1 cellular context compared by ENCODE assay signal in genomic region chr7:158572000-158572828, GRCh38.
TF ChIP-seq lines count a peak whose summit lies in the region.

No MANE protein-coding gene starts in this region.

TF ChIP-seq in HEK293, 187 proteins besides CTCF, POLR2A, EP300 and RAD21 (continued from another document):
- TF ChIP-seq, protein P1, sequence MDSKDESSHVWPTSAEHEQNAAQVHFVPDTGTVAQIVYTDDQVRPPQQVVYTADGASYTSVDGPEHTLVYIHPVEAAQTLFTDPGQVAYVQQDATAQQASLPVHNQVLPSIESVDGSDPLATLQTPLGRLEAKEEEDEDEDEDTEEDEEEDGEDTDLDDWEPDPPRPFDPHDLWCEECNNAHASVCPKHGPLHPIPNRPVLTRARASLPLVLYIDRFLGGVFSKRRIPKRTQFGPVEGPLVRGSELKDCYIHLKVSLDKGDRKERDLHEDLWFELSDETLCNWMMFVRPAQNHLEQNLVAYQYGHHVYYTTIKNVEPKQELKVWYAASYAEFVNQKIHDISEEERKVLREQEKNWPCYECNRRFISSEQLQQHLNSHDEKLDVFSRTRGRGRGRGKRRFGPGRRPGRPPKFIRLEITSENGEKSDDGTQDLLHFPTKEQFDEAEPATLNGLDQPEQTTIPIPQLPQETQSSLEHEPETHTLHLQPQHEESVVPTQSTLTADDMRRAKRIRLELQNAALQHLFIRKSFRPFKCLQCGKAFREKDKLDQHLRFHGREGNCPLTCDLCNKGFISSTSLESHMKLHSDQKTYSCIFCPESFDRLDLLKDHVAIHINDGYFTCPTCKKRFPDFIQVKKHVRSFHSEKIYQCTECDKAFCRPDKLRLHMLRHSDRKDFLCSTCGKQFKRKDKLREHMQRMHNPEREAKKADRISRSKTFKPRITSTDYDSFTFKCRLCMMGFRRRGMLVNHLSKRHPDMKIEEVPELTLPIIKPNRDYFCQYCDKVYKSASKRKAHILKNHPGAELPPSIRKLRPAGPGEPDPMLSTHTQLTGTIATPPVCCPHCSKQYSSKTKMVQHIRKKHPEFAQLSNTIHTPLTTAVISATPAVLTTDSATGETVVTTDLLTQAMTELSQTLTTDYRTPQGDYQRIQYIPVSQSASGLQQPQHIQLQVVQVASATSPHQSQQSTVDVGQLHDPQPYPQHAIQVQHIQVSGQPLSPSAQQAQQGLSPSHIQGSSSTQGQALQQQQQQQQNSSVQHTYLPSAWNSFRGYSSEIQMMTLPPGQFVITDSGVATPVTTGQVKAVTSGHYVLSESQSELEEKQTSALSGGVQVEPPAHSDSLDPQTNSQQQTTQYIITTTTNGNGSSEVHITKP (tag by site-specific recombination; IDR thresholded peaks at IDR 0.05): no peak
- no peak for TF ChIP-seq ZNF600 (tag by site-specific recombination; IDR thresholded peaks at IDR 0.05)
- TF ChIP-seq ZNF555 (tag by site-specific recombination; conservative IDR thresholded peaks at IDR 0.05): no peak
- no peak for TF ChIP-seq ZNF48 (tag by site-specific recombination; IDR thresholded peaks at IDR 0.05)
- no peak for TF ChIP-seq ZNF157 (tag by site-specific recombination; IDR thresholded peaks at IDR 0.05)
- no peak for TF ChIP-seq ZNF138 (tag by site-specific recombination; IDR thresholded peaks at IDR 0.05; ENCODE audit: borderline replicate concordance)
- TF ChIP-seq ZNF660 (tag by site-specific recombination; IDR thresholded peaks at IDR 0.05): no peak
- no peak for TF ChIP-seq ZBTB44 (tag by site-specific recombination; IDR thresholded peaks at IDR 0.05)
- no peak for TF ChIP-seq INSM2 (tag by site-specific recombination; IDR thresholded peaks at IDR 0.05)
